1 cellular context compared by ENCODE assay signal in genomic region chr20:24588047-24588635, GRCh38.
TF ChIP-seq lines count a peak whose summit lies in the region.

No MANE protein-coding gene starts in this region.

TF ChIP-seq in SK-N-SH treated with all-trans-retinoic acid at 6 μM for 48 hours, 23 proteins besides CTCF, POLR2A, EP300 and RAD21 (continued from another document):
- no peak for TF ChIP-seq CSRNP3 (CRISPR knock-in tag; IDR thresholded peaks at IDR 0.05)
- no peak for TF ChIP-seq PPARA (CRISPR knock-in tag; IDR thresholded peaks at IDR 0.05; ENCODE audit: borderline replicate concordance)
- no peak for TF ChIP-seq TCF4 (CRISPR knock-in tag; IDR thresholded peaks at IDR 0.05; ENCODE audit: borderline replicate concordance)
- TF ChIP-seq OSR1 (CRISPR knock-in tag; IDR thresholded peaks at IDR 0.05) = no peak
- TF ChIP-seq ZNF8 (CRISPR knock-in tag; IDR thresholded peaks at IDR 0.05) = no peak
- no peak for TF ChIP-seq RARB (CRISPR knock-in tag; IDR thresholded peaks at IDR 0.05)
- TF ChIP-seq ZFP3 (CRISPR knock-in tag; IDR thresholded peaks at IDR 0.05) = no peak
- TF ChIP-seq ZNF565 (CRISPR knock-in tag; conservative IDR thresholded peaks at IDR 0.05; ENCODE audit: low read depth) = no peak
- no peak for TF ChIP-seq PATZ1 (CRISPR knock-in tag; IDR thresholded peaks at IDR 0.05; ENCODE audit: borderline replicate concordance)
- TF ChIP-seq ISL1 (CRISPR knock-in tag; IDR thresholded peaks at IDR 0.05) = no peak
TF ChIP-seq in SK-N-SH treated with all-trans-retinoic acid at 6 μM for 48 hours: peak in this region for 0.
